18 cellular contexts compared by ENCODE assay signal in the genomic region with DNA sequence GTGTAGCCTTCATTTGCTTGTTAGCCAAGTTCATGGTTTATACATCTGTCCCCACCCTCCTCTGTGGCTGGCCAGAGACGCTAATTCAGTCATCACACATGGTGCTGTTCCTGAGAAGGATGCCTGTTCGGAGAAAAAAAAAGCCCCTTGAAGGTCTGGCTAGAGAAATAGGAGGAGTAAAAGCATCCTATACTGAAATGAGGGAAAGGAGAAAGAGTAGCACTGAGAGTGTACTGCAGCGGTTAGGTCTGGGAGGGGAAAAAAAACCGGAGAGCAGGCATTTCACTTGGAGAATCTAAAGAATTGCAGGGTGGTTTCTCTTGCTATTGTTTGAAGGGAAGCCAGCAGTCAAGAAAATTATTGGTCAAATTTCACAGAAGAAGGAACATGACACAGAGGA.
DNase-seq lines count a peak whose midpoint lies in the region; ATAC-seq, FAIRE-seq and TF ChIP-seq lines count a peak whose summit lies in the region.
"Had no signal": no experiment of that assay in that cellular context is flagged by ENCODE, and none has a peak within 500 bp of the region (broad histone marks: within the 10 kb centered on the region; RNA-seq: fewer than 3 reads in every experiment).

No MANE protein-coding gene starts in this region.

- H3K27ac ChIP-seq in heart left ventricle (peak overlapping the region in 11 of 12 donors; percentile 71 to 90 (median 79)), upper lobe of left lung (peak overlapping the region in 3 of 4 donors; percentile 23 to 35 (median 32)), small intestine (ENCODE audit: low read depth in 1 of 2, low read length in 1 of 2) (peak overlapping the region in 1 of 2 donors; percentile 8)
- H3K27ac ChIP-seq: left lung, testis had no signal

- peaks cover 0 to 2% (median 0%) of the 10 kb centered on the region in 12 donors for H3K9me3 ChIP-seq in heart left ventricle
- no peaks in the 10 kb centered on the region for H3K9me3 ChIP-seq in upper lobe of left lung
- no peaks in the 10 kb centered on the region for H3K9me3 ChIP-seq in small intestine (ENCODE audit: control insufficient read depth, low read depth)
- H3K9me3 ChIP-seq: left lung, testis had no signal

- no peak for TF ChIP-seq EP300 in upper lobe of left lung (IDR thresholded peaks at IDR 0.05)

- in situ Hi-C loops in astrocyte of the cerebellum (cut with HindIII; ENCODE audit: low sequenced_read_pairs) = no loop called here

- TF ChIP-seq POLR2A in heart left ventricle (IDR thresholded peaks at IDR 0.05) = no peak
- TF ChIP-seq POLR2A in upper lobe of left lung (IDR thresholded peaks at IDR 0.05) = no peak

- no peak overlapping the region for H3K4me3 ChIP-seq in heart left ventricle
- H3K4me3 ChIP-seq in astrocyte of the cerebellum (ENCODE audit: low read depth, low read length) = no peak overlapping the region
- no peak overlapping the region for H3K4me3 ChIP-seq in fibroblast of the aortic adventitia (ENCODE audit: low read depth, low read length)
- H3K4me3 ChIP-seq in upper lobe of left lung = no peak overlapping the region
- no peak overlapping the region for H3K4me3 ChIP-seq in small intestine (ENCODE audit: low read depth in 1 of 2, low read length in 2 of 2)
- H3K4me3 ChIP-seq: left lung, testis had no signal

- TF ChIP-seq CTCF in heart left ventricle (IDR thresholded peaks at IDR 0.05) = no peak
- TF ChIP-seq CTCF in astrocyte of the cerebellum (IDR thresholded peaks at IDR 0.05; ENCODE audit: low read depth, low read length, missing control alignments) = no peak
- no peak for TF ChIP-seq CTCF in fibroblast of the aortic adventitia (IDR thresholded peaks at IDR 0.05; ENCODE audit: insufficient read depth, low read length)
- TF ChIP-seq CTCF in upper lobe of left lung (IDR thresholded peaks at IDR 0.05) = no peak

- FAIRE-seq in small intestine (lab: Jason Lieb, UNC) = no peak

- no peak for DNase-seq in heart left ventricle
- DNase-seq in left ventricle myocardium superior = no peak
- peak; percentile 64 for DNase-seq in astrocyte of the cerebellum (ENCODE audit: low read depth)
- DNase-seq in fibroblast of the aortic adventitia (ENCODE audit: low read depth) = peak; percentile 73
- DNase-seq in upper lobe of left lung = no peak
- no peak for DNase-seq in effector CD4-positive, alpha-beta T cell
- no peak for DNase-seq in effector CD8-positive, alpha-beta T cell (lab: John Stamatoyannopoulos, UW)
- DNase-seq in small intestine = no peak
- DNase-seq: 8988T; activated CD4-positive, alpha-beta T cell treated with anti-CD3 and anti-CD28 coated beads, Interleukin-2, amount 50 U/mL, for 4 hours; activated naive CD4-positive, alpha-beta T cell; activated T-cell treated with anti-CD3 and anti-CD28 coated beads for 4 hours; DMS153; foreskin melanocyte; Kasumi-1; left lung; NCI-H1417; testis had no signal

- no peaks in the 10 kb centered on the region for H3K36me3 ChIP-seq in heart left ventricle
- peaks cover 0 to 12% (median 0%) of the 10 kb centered on the region in 4 donors for H3K36me3 ChIP-seq in upper lobe of left lung
- no peaks in the 10 kb centered on the region for H3K36me3 ChIP-seq in small intestine (ENCODE audit: control insufficient read depth in 2 of 2, insufficient read depth in 2 of 2, low read length in 2 of 2)
- H3K36me3 ChIP-seq: left lung had no signal

- H3K27me3 ChIP-seq in heart left ventricle (no peaks in the 10 kb centered on the region), upper lobe of left lung (no peaks in the 10 kb centered on the region), small intestine (ENCODE audit: control insufficient read depth in 2 of 2, insufficient read depth in 2 of 2, low read length in 2 of 2) (no peaks in the 10 kb centered on the region)
- H3K27me3 ChIP-seq: left lung, testis had no signal

- WGBS in heart left ventricle, 4 donors = 53 to 71% (median 64%) methylated on average over 4 of the region's 4 CpGs
- 60 to 75% methylated on average over 4 of the region's 4 CpGs for WGBS in upper lobe of left lung, 2 donors
- 72 to 92% (median 82%) methylated on average over 4 of the region's 4 CpGs for WGBS in small intestine, 3 donors

- ATAC-seq in heart left ventricle (no peak), left ventricle myocardium superior (no peak), upper lobe of left lung (ENCODE audit: low FRiP score in 2 of 2) (no peak)

- intact Hi-C loops in heart left ventricle (cut with DNase I) = loop anchor here in 2 of 10 donors (5.0 to 10.0 kb wide), 2 partner anchors 49 to 52 kb away; no protein-coding TSS in a partner anchor
- intact Hi-C loops in left ventricle myocardium superior (cut with micrococcal nuclease) = no loop called here

- H3K4me1 ChIP-seq in heart left ventricle (peaks cover 4 to 61% (median 51%) of the 10 kb centered on the region in 12 donors), upper lobe of left lung (peaks cover 15 to 37% (median 31%) of the 10 kb centered on the region in 4 donors), small intestine (ENCODE audit: control insufficient read depth in 2 of 2, insufficient read depth in 1 of 2, low read depth in 1 of 2, low read length in 1 of 2) (peaks cover 3 to 10% of the 10 kb centered on the region in 2 donors)
- H3K4me1 ChIP-seq: testis had no signal

Comparison
In these comparisons a context has a peak if more than half of its experiments do, and no peak if none do; other contexts are left out.
1. DNase-seq: peak in astrocyte of the cerebellum (single experiment) and fibroblast of the aortic adventitia (single experiment); none in heart left ventricle (0 of 5), left ventricle myocardium superior (single experiment), upper lobe of left lung (0 of 2), effector CD4-positive, alpha-beta T cell (single experiment), effector CD8-positive, alpha-beta T cell (single experiment) and small intestine (single experiment).